21 cellular contexts compared by ENCODE assay signal in the genomic region with DNA sequence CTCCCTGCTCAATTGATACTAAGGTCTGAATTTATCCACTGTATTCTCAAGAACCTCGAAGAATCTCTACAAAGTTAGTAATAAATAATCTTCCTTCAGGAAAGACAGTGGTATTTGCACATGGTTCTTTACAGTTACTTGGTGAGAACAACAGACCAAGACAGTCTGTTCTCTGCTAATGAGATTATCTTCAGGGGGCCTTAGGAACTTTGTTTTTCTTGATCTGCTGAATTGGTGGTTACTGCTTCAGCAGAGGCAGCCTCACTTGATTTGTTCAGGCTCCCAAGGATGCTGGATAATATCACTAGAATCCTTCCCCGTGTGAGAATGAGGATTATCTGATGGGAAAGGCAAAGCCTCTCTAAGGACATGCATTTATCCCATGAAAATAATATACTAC.
A peak's percentile ranks its signal among the peaks of the same experiment; 100 is the strongest.
DNase-seq lines count a peak whose midpoint lies in the region; ATAC-seq, FAIRE-seq and TF ChIP-seq lines count a peak whose summit lies in the region.
"Had no signal": no experiment of that assay in that cellular context is flagged by ENCODE, and none has a peak within 500 bp of the region (broad histone marks: within the 10 kb centered on the region; RNA-seq: fewer than 3 reads in every experiment).

No MANE protein-coding gene starts in this region.

- no peak overlapping the region for H3K56ac ChIP-seq in mesendoderm (ENCODE audit: low read length)

- H3K27me3 ChIP-seq in mesendoderm (ENCODE audit: insufficient read depth, low read length, poor library complexity): no peaks in the 10 kb centered on the region
- H3K27me3 ChIP-seq: BLaER1 had no signal

- no peak for ATAC-seq in HG03159 (IDR thresholded peaks at IDR 0.05; ENCODE audit: unreplicated experiment)
- no peak for ATAC-seq in HG03565 (IDR thresholded peaks at IDR 0.05; ENCODE audit: unreplicated experiment)
- ATAC-seq: CD8-positive, alpha-beta T cell; GM12878; GM23338 had no signal

- H3K4me3 ChIP-seq in mesendoderm (ENCODE audit: low read length) (no peak overlapping the region), urinary bladder (ENCODE audit: low read depth, low read length) (no peak overlapping the region)
- H3K4me3 ChIP-seq: BLaER1, GM12878, GM23338, HAP-1 had no signal

- TF ChIP-seq CTCF in D721Med (IDR thresholded peaks at IDR 0.05; ENCODE audit: insufficient read depth, missing control alignments): no peak

- no peaks in the 10 kb centered on the region for H3K79me2 ChIP-seq in mesendoderm (ENCODE audit: control insufficient read depth, insufficient read depth, low read length)

- H3K36me3 ChIP-seq in mesendoderm (ENCODE audit: control insufficient read depth, insufficient read depth, low read length) (no peaks in the 10 kb centered on the region), urinary bladder (ENCODE audit: insufficient read depth) (no peaks in the 10 kb centered on the region)
- H3K36me3 ChIP-seq: BLaER1, HAP-1 had no signal

- no peak overlapping the region for H3K27ac ChIP-seq in mesendoderm (ENCODE audit: low read depth, low read length)
- peak overlapping the region; percentile 10 for H3K27ac ChIP-seq in urinary bladder (ENCODE audit: low read depth)
- H3K27ac ChIP-seq: BLaER1, C4-2B had no signal

- no peak overlapping the region for H2BK15ac ChIP-seq in mesendoderm (replicated peaks; ENCODE audit: low read depth)

- H3K4me2 ChIP-seq in mesendoderm (ENCODE audit: low read length): no peak overlapping the region
- H3K4me2 ChIP-seq: BLaER1, GM23338 had no signal

- H3K4me1 ChIP-seq in mesendoderm (ENCODE audit: control insufficient read depth, low read depth, low read length) (no peaks in the 10 kb centered on the region), urinary bladder (ENCODE audit: insufficient read depth) (no peaks in the 10 kb centered on the region)
- H3K4me1 ChIP-seq: BLaER1, Caco-2, HAP-1 had no signal

- H3K18ac ChIP-seq in mesendoderm (ENCODE audit: low read length): no peak overlapping the region

- H2AK5ac ChIP-seq in mesendoderm (ENCODE audit: low read length): no peak overlapping the region

- no peak overlapping the region for H3K23ac ChIP-seq in mesendoderm (ENCODE audit: low read length)

- no peak overlapping the region for H3K4ac ChIP-seq in mesendoderm (ENCODE audit: low read depth, low read length)

- peak; percentile 69 for FAIRE-seq in D721Med (lab: Jason Lieb, UNC)
- FAIRE-seq: GM12878, GM19239 had no signal

- no peak overlapping the region for H3K9ac ChIP-seq in mesendoderm (ENCODE audit: low read length)
- H3K9ac ChIP-seq: BLaER1 had no signal

- no peaks in the 10 kb centered on the region for H3K79me1 ChIP-seq in mesendoderm (ENCODE audit: low read length)

- no peak overlapping the region for H4K5ac ChIP-seq in mesendoderm (ENCODE audit: low read length)

- intact Hi-C loops in head of caudate nucleus (cut with DNase I): no loop called here

- no peak overlapping the region for H2BK120ac ChIP-seq in mesendoderm (ENCODE audit: low read depth, low read length)

- no CpG with 5 or more reads among the region's 2 CpGs for WGBS in mesendoderm (ENCODE audit: extremely low coverage, insufficient coverage, low lambda C conversion rate)
- 66% methylated on average over 2 of the region's 2 CpGs for WGBS in urinary bladder

- no peak overlapping the region for H2BK5ac ChIP-seq in mesendoderm (ENCODE audit: low read length)

- H4K8ac ChIP-seq in mesendoderm (ENCODE audit: low read depth, low read length): no peak overlapping the region

- DNase-seq in D721Med (ENCODE audit: insufficient read length, low spot score) (no peak), SK-N-DZ (ENCODE audit: low spot score) (peak; percentile 9), mesendoderm (peak; percentile 32), head of caudate nucleus (no peak)
- DNase-seq: 8988T; Caco-2; CD4-positive, CD25-positive, alpha-beta regulatory T cell; CD8-positive, alpha-beta T cell; DMS 273 treated with DMSO at 0.1 percent for 48 hours; DMS79; EL; GDM1 had no signal

Comparison
In these comparisons a context has a peak if more than half of its experiments do, and no peak if none do; other contexts are left out.
1. DNase-seq: peak in SK-N-DZ (single experiment) and mesendoderm (single experiment); none in D721Med (single experiment) and head of caudate nucleus (0 of 42).